13 cellular contexts compared by ENCODE assay signal in the genomic region with DNA sequence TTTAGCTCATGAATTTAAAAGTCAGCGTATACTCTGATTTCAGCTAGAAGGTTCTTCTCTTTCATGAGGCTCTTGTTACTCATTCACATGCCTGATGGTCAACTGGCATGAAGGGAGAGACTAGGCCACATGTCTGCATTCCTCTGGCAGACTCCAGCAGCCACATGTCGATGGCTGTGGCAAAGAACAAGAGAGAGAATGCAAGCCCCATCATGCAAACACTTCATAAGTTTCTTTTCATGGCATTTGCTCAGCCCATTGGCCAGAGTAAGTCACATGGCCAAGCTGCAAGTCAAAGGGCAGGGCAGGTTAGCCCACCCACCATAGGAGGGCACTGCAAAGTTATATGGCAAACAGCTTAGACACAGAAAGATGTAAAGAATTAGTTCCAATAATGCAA. TPM values are rescaled to one million over a fixed set of nuclear protein-coding genes. Genes with fewer than 3 reads are reported as not detected.
DNase-seq lines count a peak whose midpoint lies in the region; ATAC-seq and TF ChIP-seq lines count a peak whose summit lies in the region.
"Had no signal": no experiment of that assay in that cellular context is flagged by ENCODE, and none has a peak within 500 bp of the region (broad histone marks: within the 10 kb centered on the region; RNA-seq: fewer than 3 reads in every experiment).

No MANE protein-coding gene starts in this region.

- no peak overlapping the region for H3K27ac Mint-ChIP-seq in activated CD8-positive, alpha-beta T cell treated with anti-CD3 and anti-CD28 coated beads for 36 hours
- H3K27ac Mint-ChIP-seq: activated B cell treated with CpG ODN at 0.5 μM for 24 hours had no signal

- no peak overlapping the region for H3K4me3 Mint-ChIP-seq in activated CD8-positive, alpha-beta T cell treated with anti-CD3 and anti-CD28 coated beads for 36 hours
- H3K4me3 Mint-ChIP-seq: activated B cell treated with CpG ODN at 0.5 μM for 24 hours had no signal

- peaks cover 5% of the 10 kb centered on the region for H3K9me3 Mint-ChIP-seq in activated CD8-positive, alpha-beta T cell treated with anti-CD3 and anti-CD28 coated beads for 36 hours

- CTCF ChIA-PET in activated CD8-positive, alpha-beta T cell treated with anti-CD3 and anti-CD28 coated beads for 36 hours (lab: Charles Lee), result no interaction called here

- no peaks in the 10 kb centered on the region for H3K27me3 Mint-ChIP-seq in activated CD8-positive, alpha-beta T cell treated with anti-CD3 and anti-CD28 coated beads for 36 hours
- H3K27me3 Mint-ChIP-seq: activated B cell treated with CpG ODN at 0.5 μM for 24 hours had no signal

- intact Hi-C loops in activated CD8-positive, alpha-beta T cell treated with anti-CD3 and anti-CD28 coated beads for 36 hours (cut with micrococcal nuclease), result no loop called here

- peak; percentile 70 for DNase-seq in AG09319 (ENCODE audit: extremely low read depth, low read depth)
- peak; percentile 4 for DNase-seq in HS-5 (ENCODE audit: low read depth)
- DNase-seq in activated CD8-positive, alpha-beta T cell treated with anti-CD3 and anti-CD28 coated beads for 36 hours, result peak; percentile 6
- peak; percentile 60 for DNase-seq in islet precursor cell
- DNase-seq in SIG-M5 (lab: John Stamatoyannopoulos, UW), result no peak
- no peak for DNase-seq in amniotic stem cell (lab: John Stamatoyannopoulos, UW)
- no peak for DNase-seq in RKO (ENCODE audit: low spot score)
- no peak for DNase-seq in activated CD8-positive, alpha-beta memory T cell treated with anti-CD3 and anti-CD28 coated beads, Interleukin-2, amount 50 U/mL, for 4 hours
- DNase-seq: activated B cell treated with CpG ODN at 0.5 μM for 24 hours; adrenal gland; COR-L47; stimulated activated CD4-positive, alpha-beta T cell treated with anti-CD3 and anti-CD28 coated beads, Interleukin-2, amount 100 ng/mL, for 24 hours; tibial artery had no signal

- no peak for TF ChIP-seq CTCF in AG09319 (IDR thresholded peaks at IDR 0.05; ENCODE audit: low read depth, low read length)
- TF ChIP-seq CTCF in activated CD8-positive, alpha-beta T cell treated with anti-CD3 and anti-CD28 coated beads for 36 hours (IDR thresholded peaks at IDR 0.05), result no peak

- peaks cover 28% of the 10 kb centered on the region for H3K36me3 Mint-ChIP-seq in activated CD8-positive, alpha-beta T cell treated with anti-CD3 and anti-CD28 coated beads for 36 hours (ENCODE audit: low read depth)

- no peaks in the 10 kb centered on the region for H3K4me1 Mint-ChIP-seq in activated CD8-positive, alpha-beta T cell treated with anti-CD3 and anti-CD28 coated beads for 36 hours (ENCODE audit: low read depth)

- ATAC-seq in activated CD8-positive, alpha-beta T cell treated with anti-CD3 and anti-CD28 coated beads for 36 hours, result no peak

- POLR2A ChIA-PET in activated CD8-positive, alpha-beta T cell treated with anti-CD3 and anti-CD28 coated beads for 36 hours (lab: Charles Lee), result interaction anchor here (0.6 kb wide), 1 partner anchor 546 kb away, joined by 3 read pairs; no protein-coding TSS in a partner anchor

RNA-seq across cellular contexts. Expression of gene KCNV2, which starts 5.4 kb away (rescaled TPM):
- not detected for total RNA-seq in activated CD8-positive, alpha-beta T cell treated with anti-CD3 and anti-CD28 coated beads for 36 hours
- total RNA-seq: activated B cell treated with CpG ODN at 0.5 μM for 24 hours, adrenal gland had no signal

Comparison
In these comparisons a context has a peak if more than half of its experiments do, and no peak if none do; other contexts are left out.
1. DNase-seq: peak in AG09319 (single experiment), HS-5 (single experiment), activated CD8-positive, alpha-beta T cell treated with anti-CD3 and anti-CD28 coated beads for 36 hours (single experiment) and islet precursor cell (single experiment); none in SIG-M5 (single experiment), amniotic stem cell (single experiment), RKO (single experiment) and activated CD8-positive, alpha-beta memory T cell treated with anti-CD3 and anti-CD28 coated beads, Interleukin-2, amount 50 U/mL, for 4 hours (single experiment).